9 cellular contexts compared by ENCODE assay signal in the genomic region with DNA sequence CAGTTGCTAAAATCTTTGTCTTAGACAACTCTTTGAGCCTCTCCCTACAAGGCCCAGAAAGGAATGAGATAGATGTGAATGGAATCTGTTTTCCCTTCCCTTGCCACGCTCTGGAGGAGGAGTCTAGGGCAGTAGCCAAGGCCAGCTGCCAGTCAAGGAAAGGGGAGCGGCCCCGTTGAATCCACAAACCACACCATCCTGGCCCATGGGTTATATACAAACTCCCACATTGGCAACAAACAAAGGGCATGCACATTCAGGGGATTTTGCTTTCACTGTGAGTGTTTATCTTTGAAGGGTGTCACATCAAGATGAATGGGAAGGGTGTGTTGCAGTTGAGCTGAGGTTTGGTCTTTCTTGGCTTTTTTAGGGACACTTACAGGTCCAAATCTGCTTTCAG. TPM values are rescaled to one million over a fixed set of nuclear protein-coding genes. Genes with fewer than 3 reads are reported as not detected.
DNase-seq lines count a peak whose midpoint lies in the region; ATAC-seq and TF ChIP-seq lines count a peak whose summit lies in the region.
"Had no signal": no experiment of that assay in that cellular context is flagged by ENCODE, and none has a peak within 500 bp of the region (broad histone marks: within the 10 kb centered on the region; RNA-seq: fewer than 3 reads in every experiment).

No MANE protein-coding gene starts in this region.

- intact Hi-C loops in CD4-positive, alpha-beta memory T cell (cut with micrococcal nuclease) = no loop called here
- intact Hi-C loops in sciatic nerve (cut with DNase I) = no loop called here

- H3K36me3 ChIP-seq in CD4-positive, alpha-beta memory T cell (ENCODE audit: insufficient read depth, low read length) = no peaks in the 10 kb centered on the region
- no peaks in the 10 kb centered on the region for H3K36me3 ChIP-seq in MG63
- H3K36me3 ChIP-seq: sigmoid colon had no signal

- no peak for TF ChIP-seq CTCF in astrocyte of the spinal cord (IDR thresholded peaks at IDR 0.05; ENCODE audit: low read depth, low read length)

- CTCF ChIA-PET in CD4-positive, alpha-beta memory T cell (lab: Charles Lee; ENCODE audit: partially characterized antibody) = interaction anchor here (1.3 to 8.7 kb wide), 7 partner anchors 11 to 111 kb away, joined by 3 to 71 read pairs (median 13); a partner anchor contains a TSS

- H3K27ac ChIP-seq in CD4-positive, alpha-beta memory T cell (ENCODE audit: low read depth, low read length) = peak overlapping the region; percentile 43
- H3K27ac ChIP-seq: sigmoid colon had no signal

- peak overlapping the region; percentile 90 to 99 (median 97) for H3K27ac Mint-ChIP-seq in CD4-positive, alpha-beta memory T cell

- H3K27me3 Mint-ChIP-seq in CD4-positive, alpha-beta memory T cell = no peaks in the 10 kb centered on the region

- ATAC-seq in sciatic nerve (no peak), GM19324 (IDR thresholded peaks at IDR 0.05; ENCODE audit: low FRiP score, unreplicated experiment) (no peak)

- peak in 2 of 5 donors; percentile 34 to 54 for DNase-seq in CD4-positive, alpha-beta memory T cell
- DNase-seq in MG63 (peak; percentile 91), astrocyte of the spinal cord (ENCODE audit: low read depth, low spot score) (peak; percentile 39), mucosa of gallbladder (ENCODE audit: low spot score) (peak; percentile 40), sciatic nerve (ENCODE audit: low spot score) (no peak), SKM-1 treated with dmso at 0.1 percent for 144 hours (lab: John Stamatoyannopoulos, UW; ENCODE audit: unreplicated experiment) (no peak)
- no peak for DNase-seq in effector CD8-positive, alpha-beta T cell (lab: John Stamatoyannopoulos, UW)
- DNase-seq: sigmoid colon had no signal

- H3K4me3 ChIP-seq in CD4-positive, alpha-beta memory T cell (ENCODE audit: low read length in 2 of 2) = no peak overlapping the region
- no peak overlapping the region for H3K4me3 ChIP-seq in MG63
- H3K4me3 ChIP-seq in astrocyte of the spinal cord (ENCODE audit: low read depth, low read length) = no peak overlapping the region
- H3K4me3 ChIP-seq: sigmoid colon had no signal

- H3K4me3 Mint-ChIP-seq in CD4-positive, alpha-beta memory T cell = peak overlapping the region; percentile 48 to 76 (median 58)

- in situ Hi-C loops in astrocyte of the spinal cord (cut with HindIII; ENCODE audit: low sequenced_read_pairs) = no loop called here

- POLR2A ChIA-PET in CD4-positive, alpha-beta memory T cell (lab: Charles Lee; ENCODE audit: partially characterized antibody) = interaction anchor here (0.6 to 14.9 kb wide), 16 partner anchors 8 to 390 kb away, joined by 3 to 249 read pairs (median 7); a partner anchor contains a TSS

- H3K27me3 ChIP-seq in CD4-positive, alpha-beta memory T cell (ENCODE audit: insufficient read depth, low read length) = no peaks in the 10 kb centered on the region
- no peaks in the 10 kb centered on the region for H3K27me3 ChIP-seq in MG63
- H3K27me3 ChIP-seq: sigmoid colon had no signal

- H3K9me3 ChIP-seq in CD4-positive, alpha-beta memory T cell (ENCODE audit: control insufficient read depth in 1 of 2, low read length in 2 of 2) = no peaks in the 10 kb centered on the region
- no peaks in the 10 kb centered on the region for H3K9me3 ChIP-seq in MG63
- H3K9me3 ChIP-seq: sigmoid colon had no signal

- peaks cover 57 to 94% (median 78%) of the 10 kb centered on the region in 4 donors for H3K4me1 Mint-ChIP-seq in CD4-positive, alpha-beta memory T cell

- H3K4me1 ChIP-seq in CD4-positive, alpha-beta memory T cell (ENCODE audit: insufficient read depth, low read length) = peaks cover 98% of the 10 kb centered on the region

- peaks cover 26 to 32% of the 10 kb centered on the region in 2 donors for H3K36me3 Mint-ChIP-seq in CD4-positive, alpha-beta memory T cell

- peaks cover 0 to 6% (median under 1%) of the 10 kb centered on the region in 8 donors for H3K9me3 Mint-ChIP-seq in CD4-positive, alpha-beta memory T cell

RNA-seq across cellular contexts. Expression of a gene that starts 6.0 kb away (rescaled TPM):
- 100 to 1,000 TPM; 199 to 200 TPM for total RNA-seq in CD4-positive, alpha-beta memory T cell
- 100 to 1,000 TPM in 1 of 2 donors, 10 to 100 TPM in 1; 30.6 to 108 TPM for polyA plus RNA-seq in CD4-positive, alpha-beta memory T cell
- 16.3 and 23.7 TPM in 2 replicates for total RNA-seq in MG63 (2014; rRNA removed; shearing (Covaris generic); ENCODE audit: low replicate concordance)
- total RNA-seq in mucosa of gallbladder (26.3 TPM), sciatic nerve (12.1 TPM)

Comparison
In these comparisons a context has a peak if more than half of its experiments do, and no peak if none do; other contexts are left out.
1. DNase-seq: peak in MG63 (single experiment), astrocyte of the spinal cord (single experiment) and mucosa of gallbladder (single experiment); none in sciatic nerve (single experiment), effector CD8-positive, alpha-beta T cell (single experiment) and SKM-1 treated with dmso at 0.1 percent for 144 hours (single experiment).